1 cellular context compared by ENCODE assay signal in genomic region chr17:40281663-40282062, GRCh38.
TF ChIP-seq lines count a peak whose summit lies in the region.

No MANE protein-coding gene starts in this region.

TF ChIP-seq in K562, 482 proteins besides CTCF, POLR2A, EP300 and RAD21:
- TF ChIP-seq PRDM10 (IDR thresholded peaks at IDR 0.05; ENCODE audit: partially characterized antibody) (peak; percentile 40), HES1 (IDR thresholded peaks at IDR 0.05; ENCODE audit: low read depth) (no peak)
